In genomic region chr1:234125283-234125682, GRCh38 we compare ENCODE assay signal across 8 cellular contexts.
DNase-seq lines count a peak whose midpoint lies in the region; ATAC-seq and TF ChIP-seq lines count a peak whose summit lies in the region.

No MANE protein-coding gene starts in this region.

- no peak overlapping the region for H3K4me3 Mint-ChIP-seq in T-helper 2 cell treated with Interferon-gamma antibody and Interleukin-4, amounts not matched to agents 5 μg/mL and 100 μg/mL, for 36 hours
- no peak overlapping the region for H3K4me3 Mint-ChIP-seq in glutamatergic neuron (ENCODE audit: unreplicated experiment)

- in situ Hi-C loops in KBM-7 (cut with MboI; ENCODE audit: low pct_unique_long_range_greater_than_20kb, low sequenced_read_pairs): no loop called here

- WGBS in thyroid gland, 2 donors: 12% methylated on average over 10 to 11 of the region's 11 CpGs

- H3K27ac Mint-ChIP-seq in T-helper 2 cell treated with Interferon-gamma antibody and Interleukin-4, amounts not matched to agents 5 μg/mL and 100 μg/mL, for 36 hours: no peak overlapping the region
- H3K27ac Mint-ChIP-seq in glutamatergic neuron (ENCODE audit: unreplicated experiment): no peak overlapping the region

- H3K4me1 ChIP-seq in thyroid gland: no peaks in the 10 kb centered on the region

- H3K9me3 ChIP-seq in thyroid gland: no peaks in the 10 kb centered on the region

- peak; percentile 45 for DNase-seq in KBM-7
- DNase-seq in T-helper 2 cell treated with Interferon-gamma antibody and Interleukin-4, amounts not matched to agents 5 μg/mL and 100 μg/mL, for 36 hours (ENCODE audit: low spot score): peak; percentile 8
- DNase-seq in glutamatergic neuron: peak; percentile 75
- DNase-seq in thyroid gland: peak; percentile 15 to 29

- no peaks in the 10 kb centered on the region for H3K36me3 Mint-ChIP-seq in T-helper 2 cell treated with Interferon-gamma antibody and Interleukin-4, amounts not matched to agents 5 μg/mL and 100 μg/mL, for 36 hours (ENCODE audit: low read depth)
- no peaks in the 10 kb centered on the region for H3K36me3 Mint-ChIP-seq in glutamatergic neuron (ENCODE audit: unreplicated experiment)

- H3K9me3 Mint-ChIP-seq in T-helper 2 cell treated with Interferon-gamma antibody and Interleukin-4, amounts not matched to agents 5 μg/mL and 100 μg/mL, for 36 hours: no peaks in the 10 kb centered on the region
- H3K9me3 Mint-ChIP-seq in glutamatergic neuron (ENCODE audit: unreplicated experiment): peaks cover 1% of the 10 kb centered on the region

- no peak overlapping the region for H3K27ac ChIP-seq in thyroid gland

- peaks cover 14% of the 10 kb centered on the region for H3K27me3 Mint-ChIP-seq in T-helper 2 cell treated with Interferon-gamma antibody and Interleukin-4, amounts not matched to agents 5 μg/mL and 100 μg/mL, for 36 hours (ENCODE audit: low read depth)
- peaks cover 6% of the 10 kb centered on the region for H3K27me3 Mint-ChIP-seq in glutamatergic neuron (ENCODE audit: unreplicated experiment)

- no peak overlapping the region for H3K4me3 ChIP-seq in thyroid gland (replicated peaks in 1 of 3)

- intact Hi-C loops in thyroid gland (cut with DNase I): no loop called here

- TF ChIP-seq POLR2A in thyroid gland (IDR thresholded peaks at IDR 0.05): no peak

- TF ChIP-seq CTCF in GM12873 (IDR thresholded peaks at IDR 0.05; ENCODE audit: insufficient read depth, low read depth, low read length, missing control alignments) (peak; percentile 57), glutamatergic neuron (IDR thresholded peaks at IDR 0.05; ENCODE audit: partially characterized antibody, unreplicated experiment) (peak; percentile 58), thyroid gland (IDR thresholded peaks at IDR 0.05) (peak in 1 of 6 experiments; percentile 21)

- H3K4me1 Mint-ChIP-seq in T-helper 2 cell treated with Interferon-gamma antibody and Interleukin-4, amounts not matched to agents 5 μg/mL and 100 μg/mL, for 36 hours (ENCODE audit: low read depth): peaks cover 2% of the 10 kb centered on the region
- H3K4me1 Mint-ChIP-seq in glutamatergic neuron (ENCODE audit: low read depth, unreplicated experiment): peaks cover 5% of the 10 kb centered on the region

- ATAC-seq in GM18502 (IDR thresholded peaks at IDR 0.05; ENCODE audit: poor library complexity, unreplicated experiment): no peak
- ATAC-seq in HG03095 (IDR thresholded peaks at IDR 0.05; ENCODE audit: unreplicated experiment): no peak
- no peak for ATAC-seq in GM19351 (IDR thresholded peaks at IDR 0.05; ENCODE audit: unreplicated experiment)

- H3K27me3 ChIP-seq in thyroid gland: no peaks in the 10 kb centered on the region

- H3K36me3 ChIP-seq in thyroid gland: no peaks in the 10 kb centered on the region

Comparison
In these comparisons a context has a peak if more than half of its experiments do, and no peak if none do; other contexts are left out.
1. DNase-seq: peak in every context shown above with its lines; median percentile 75 in glutamatergic neuron; 45 in KBM-7; 22 in thyroid gland; 8 in T-helper 2 cell treated with Interferon-gamma antibody and Interleukin-4, amounts not matched to agents 5 μg/mL and 100 μg/mL, for 36 hours.